In genomic region chr3:49786357-49787181, GRCh38 we compare ENCODE assay signal across 8 cellular contexts. TPM values are rescaled to one million over a fixed set of nuclear protein-coding genes. Genes with fewer than 3 reads are reported as not detected.
A peak's percentile ranks its signal among the peaks of the same experiment; 100 is the strongest.
DNase-seq lines count a peak whose midpoint lies in the region; ATAC-seq and TF ChIP-seq lines count a peak whose summit lies in the region.

IP6K1 (minus strand) TSS chr3:49786542; CDS start chr3:49748040, 38,502 bp downstream.

- peak; percentile 65 to 93 (median 72) for TF ChIP-seq POLR2A in upper lobe of left lung (IDR thresholded peaks at IDR 0.05)

- DNase-seq in GM13976 (ENCODE audit: low spot score) (peak; percentile 100), NCI-H146 treated with DMSO at 0.1 percent for 48 hours (lab: John Stamatoyannopoulos, UW; ENCODE audit: unreplicated experiment) (peak; percentile 95), amniotic epithelial cell (ENCODE audit: low read depth) (peak; percentile 100), heart right ventricle (peak; percentile 100), posterior cingulate gyrus (peak; percentile 100), upper lobe of left lung (peak; percentile 100)

- H3K9me3 ChIP-seq in heart right ventricle (no peaks in the 10 kb centered on the region), upper lobe of left lung (no peaks in the 10 kb centered on the region)

- intact Hi-C loops in T-helper 1 cell treated with Interleukin-12 subunit alpha and Interleukin-12 subunit beta and Interleukin-4 antibody, amounts not matched to agents 30 ng/mL and 1 ng/mL, for 36 hours (cut with micrococcal nuclease): loop anchor here (1.0 to 5.0 kb wide), 15 partner anchors 16 to 1606 kb away; partner anchors contain the start of genes AMIGO3, APEH, HYAL3 and MON1A
- intact Hi-C loops in heart right ventricle (cut with DNase I) (loop anchor here in 2 of 10 donors (5.0 kb wide), 2 partner anchors 64 to 141 kb away; partner anchors contain the start of genes GMPPB (in 1 of the 2) and MON1A (in 1 of the 2)), posterior cingulate gyrus (cut with DNase I) (loop anchor here (5.0 kb wide), 1 partner anchor 64 kb away; the partner anchor contains the start of gene GMPPB)

- H3K4me1 ChIP-seq in heart right ventricle: peaks cover 4 to 58% (median 28%) of the 10 kb centered on the region in 9 donors
- H3K4me1 ChIP-seq in upper lobe of left lung: peaks cover 28 to 46% (median 29%) of the 10 kb centered on the region in 4 donors

- peaks cover 0 to 32% (median 0%) of the 10 kb centered on the region in 9 donors for H3K36me3 ChIP-seq in heart right ventricle
- H3K36me3 ChIP-seq in upper lobe of left lung: peaks cover 0 to 22% (median 3%) of the 10 kb centered on the region in 4 donors

- H3K27ac ChIP-seq in heart right ventricle: peak within 1 kb of the TSS; percentile 81 to 99 (median 94)
- peak within 1 kb of the TSS; percentile 93 to 99 (median 96) for H3K27ac ChIP-seq in upper lobe of left lung

- 4 to 6% methylated on average over 55 of the region's 55 CpGs for WGBS in heart right ventricle, 2 donors
- 4% methylated on average over 24 of the region's 55 CpGs; no CpG with 5 or more reads in 1 of the 2 donors for WGBS in upper lobe of left lung, 2 donors

- TF ChIP-seq EP300 in upper lobe of left lung (IDR thresholded peaks at IDR 0.05): no peak

- no peak for TF ChIP-seq CTCF in GM13976 (IDR thresholded peaks at IDR 0.05; ENCODE audit: borderline replicate concordance, control extremely low read depth, extremely low read depth, insufficient read depth, missing control alignments)
- TF ChIP-seq CTCF in heart right ventricle (IDR thresholded peaks at IDR 0.05): no peak
- TF ChIP-seq CTCF in upper lobe of left lung (IDR thresholded peaks at IDR 0.05): peak in 4 of 6 experiments; percentile 29 to 33 (median 32)

- ATAC-seq in HG02870 (IDR thresholded peaks at IDR 0.05; ENCODE audit: unreplicated experiment) (peak; percentile 98), heart right ventricle (peak; percentile 99 to 100 (median 100)), upper lobe of left lung (ENCODE audit: low FRiP score in 2 of 2) (peak; percentile 99 to 100)

- peak within 1 kb of the TSS; percentile 66 to 100 (median 94) for H3K4me3 ChIP-seq in heart right ventricle
- H3K4me3 ChIP-seq in upper lobe of left lung: peak within 1 kb of the TSS; percentile 87 to 96 (median 88)

- H3K27me3 ChIP-seq in heart right ventricle: no peaks in the 10 kb centered on the region
- H3K27me3 ChIP-seq in upper lobe of left lung: no peaks in the 10 kb centered on the region

- in situ Hi-C loops in GM13976 (cut with MboI; ENCODE audit: low sequenced_read_pairs, unreplicated experiment): no loop called here

RNA-seq across cellular contexts. Expression of gene IP6K1, which starts in this region (rescaled TPM):
- total RNA-seq in T-helper 1 cell treated with Interleukin-12 subunit alpha and Interleukin-12 subunit beta and Interleukin-4 antibody, amounts not matched to agents 30 ng/mL and 1 ng/mL, for 36 hours: 42.6 and 47.2 TPM in 2 replicates
- total RNA-seq in heart right ventricle: 10 to 100 TPM; 13.7 to 24.4 (median 16.6) TPM
- polyA plus RNA-seq in heart right ventricle: 10 to 100 TPM in 1 of 2 donors, 1 to 10 TPM in 1; 9.0 to 12.3 TPM
- total RNA-seq in upper lobe of left lung: 10 to 100 TPM; 42.0 to 63.9 (median 49.7) TPM

Comparison
In these comparisons a context has a peak if more than half of its experiments do, and no peak if none do; other contexts are left out.
1. Peak in every context shown above with its lines: DNase-seq, ATAC-seq, H3K4me3 ChIP-seq and H3K27ac ChIP-seq.
2. CTCF ChIP-seq: peak in upper lobe of left lung (4 of 6); none in GM13976 (single experiment) and heart right ventricle (0 of 9).